1 cellular context compared by ENCODE assay signal in genomic region chr16:66458853-66459252, GRCh38.
TF ChIP-seq lines count a peak whose summit lies in the region.

No MANE protein-coding gene starts in this region.

TF ChIP-seq in H1, 55 proteins besides CTCF, POLR2A, EP300 and RAD21:
- TF ChIP-seq TEAD4 (IDR thresholded peaks at IDR 0.05; ENCODE audit: low read depth, low read length) (no peak), SP2 (IDR thresholded peaks at IDR 0.05; ENCODE audit: low read length) (no peak), TBP (IDR thresholded peaks at IDR 0.05; ENCODE audit: low read depth, low read length) (no peak), CBX5 (IDR thresholded peaks at IDR 0.05; ENCODE audit: low read depth, low read length) (no peak), KDM5A (IDR thresholded peaks at IDR 0.05; ENCODE audit: low read length) (no peak), EGR1 (IDR thresholded peaks at IDR 0.05; ENCODE audit: borderline replicate concordance, low read depth, low read length) (no peak), RBBP5 (IDR thresholded peaks at IDR 0.05; ENCODE audit: borderline replicate concordance, low read depth, low read length) (no peak), EZH2 (IDR thresholded peaks at IDR 0.05; ENCODE audit: low read depth, low read length, severe bottlenecking) (no peak), HDAC6 (IDR thresholded peaks at IDR 0.05; ENCODE audit: low read depth, low read length) (no peak), CHD7 (IDR thresholded peaks at IDR 0.05; ENCODE audit: insufficient replicate concordance, low read length) (no peak), BRCA1 (IDR thresholded peaks at IDR 0.05; ENCODE audit: low read depth, low read length) (no peak), SP1 (IDR thresholded peaks at IDR 0.05; ENCODE audit: low read depth, low read length) (no peak)
- TF ChIP-seq, protein P1, sequence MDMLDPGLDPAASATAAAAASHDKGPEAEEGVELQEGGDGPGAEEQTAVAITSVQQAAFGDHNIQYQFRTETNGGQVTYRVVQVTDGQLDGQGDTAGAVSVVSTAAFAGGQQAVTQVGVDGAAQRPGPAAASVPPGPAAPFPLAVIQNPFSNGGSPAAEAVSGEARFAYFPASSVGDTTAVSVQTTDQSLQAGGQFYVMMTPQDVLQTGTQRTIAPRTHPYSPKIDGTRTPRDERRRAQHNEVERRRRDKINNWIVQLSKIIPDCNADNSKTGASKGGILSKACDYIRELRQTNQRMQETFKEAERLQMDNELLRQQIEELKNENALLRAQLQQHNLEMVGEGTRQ (IDR thresholded peaks at IDR 0.05; ENCODE audit: low read length), result no peak
- TF ChIP-seq, protein P2, sequence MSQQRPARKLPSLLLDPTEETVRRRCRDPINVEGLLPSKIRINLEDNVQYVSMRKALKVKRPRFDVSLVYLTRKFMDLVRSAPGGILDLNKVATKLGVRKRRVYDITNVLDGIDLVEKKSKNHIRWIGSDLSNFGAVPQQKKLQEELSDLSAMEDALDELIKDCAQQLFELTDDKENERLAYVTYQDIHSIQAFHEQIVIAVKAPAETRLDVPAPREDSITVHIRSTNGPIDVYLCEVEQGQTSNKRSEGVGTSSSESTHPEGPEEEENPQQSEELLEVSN (IDR thresholded peaks at IDR 0.05), result no peak
